In genomic region chr7:147803625-147804024, GRCh38 we compare ENCODE assay signal across 1 cellular context.
TF ChIP-seq lines count a peak whose summit lies in the region.

No MANE protein-coding gene starts in this region.

TF ChIP-seq in SK-N-SH, 30 proteins besides CTCF, POLR2A, EP300 and RAD21 (continued from another document):
- TF ChIP-seq TEAD4 (IDR thresholded peaks at IDR 0.05; ENCODE audit: borderline replicate concordance, insufficient read depth) = no peak
- no peak for TF ChIP-seq JUND (IDR thresholded peaks at IDR 0.05)
- no peak for TF ChIP-seq RFX5 (IDR thresholded peaks at IDR 0.05; ENCODE audit: low read length)
- peak; percentile 3; the same call in 1 of the 2 replicates for TF ChIP-seq SMC3 (IDR thresholded peaks at IDR 0.05; ENCODE audit: low read depth, low read length)
- TF ChIP-seq MEF2A (IDR thresholded peaks at IDR 0.05; ENCODE audit: borderline replicate concordance, low read depth) = no peak
- TF ChIP-seq GABPA (IDR thresholded peaks at IDR 0.05; ENCODE audit: low read depth) = no peak
TF ChIP-seq in SK-N-SH: peak in this region for 3.
